Comparison of ENCODE assay signal across 8 cellular contexts in genomic region chr10:117838500-117839498, GRCh38.
A peak's percentile ranks its signal among the peaks of the same experiment; 100 is the strongest.
DNase-seq lines count a peak whose midpoint lies in the region; ATAC-seq, FAIRE-seq and TF ChIP-seq lines count a peak whose summit lies in the region.
"Not testable (repeated sequence)": the region's sequence is repeated elsewhere in the genome, so short reads cannot be mapped to it uniquely, and the experiment has no call there.

No MANE protein-coding gene starts in this region.

- DNase-seq in GM23338 (ENCODE audit: low spot score) (peak; percentile 19), NCI-H2171 treated with DMSO at 0.1 percent for 48 hours (lab: John Stamatoyannopoulos, UW) (peak; percentile 30)
- not testable (repeated sequence) for DNase-seq in activated CD4-positive, alpha-beta memory T cell treated with anti-CD3 and anti-CD28 coated beads for 36 hours; epithelial cell of proximal tubule (ENCODE audit: low read depth); keratinocyte (ENCODE audit: low read depth, low spot score); neural progenitor cell (ENCODE audit: low spot score); type B pancreatic cell (ENCODE audit: extremely low spot score, unreplicated experiment)

- H3K4me1 Mint-ChIP-seq in GM23338; activated CD4-positive, alpha-beta memory T cell treated with anti-CD3 and anti-CD28 coated beads for 36 hours (ENCODE audit: low read depth); activated naive CD4-positive, alpha-beta T cell treated with anti-CD3 and anti-CD28 coated beads, Interleukin-2, amount 50 U/mL, for 24 hours; neural progenitor cell; type B pancreatic cell (ENCODE audit: unreplicated experiment): not testable (repeated sequence)

- POLR2A ChIA-PET in activated CD4-positive, alpha-beta memory T cell treated with anti-CD3 and anti-CD28 coated beads for 36 hours (lab: Charles Lee), result not testable (repeated sequence)

- H3K9me1 ChIP-seq in keratinocyte (ENCODE audit: control insufficient read depth, extremely low read depth, insufficient read depth, low read length), result not testable (repeated sequence)

- dilution Hi-C loops in keratinocyte (cut with MboI; ENCODE audit: extremely low pct_ligation_motif_present, low sequenced_read_pairs), result not testable (repeated sequence)

- not testable (repeated sequence) for TF ChIP-seq CTCF in GM23338 (conservative IDR thresholded peaks at IDR 0.05; ENCODE audit: low read depth in 2 of 2); epithelial cell of proximal tubule (conservative IDR thresholded peaks at IDR 0.05; ENCODE audit: low read depth, low read length); keratinocyte (optimal IDR thresholded peaks at IDR 0.05 in 1 of 3, IDR thresholded peaks at IDR 0.05 in 1 of 3, conservative IDR thresholded peaks at IDR 0.05 in 1 of 3; ENCODE audit: extremely low read depth in 1 of 3, insufficient read depth in 2 of 3, low read length in 3 of 3); neural progenitor cell (IDR thresholded peaks at IDR 0.05); type B pancreatic cell (conservative IDR thresholded peaks at IDR 0.05)

- H3K4me3 Mint-ChIP-seq in GM23338 (peak overlapping the region; percentile 77), type B pancreatic cell (peak overlapping the region; percentile 85)
- peak overlapping the region; percentile 29 for H3K4me3 Mint-ChIP-seq in activated CD4-positive, alpha-beta memory T cell treated with anti-CD3 and anti-CD28 coated beads for 36 hours
- H3K4me3 Mint-ChIP-seq in activated naive CD4-positive, alpha-beta T cell treated with anti-CD3 and anti-CD28 coated beads, Interleukin-2, amount 50 U/mL, for 24 hours, result peak overlapping the region; percentile 71
- H3K4me3 Mint-ChIP-seq in neural progenitor cell, result not testable (repeated sequence)

- not testable (repeated sequence) for H3K9ac ChIP-seq in keratinocyte (ENCODE audit: control insufficient read depth, extremely low read depth, insufficient read depth, low read length); neural progenitor cell

- not testable (repeated sequence) for H3K36me3 ChIP-seq in GM23338 (ENCODE audit: insufficient read depth); keratinocyte (ENCODE audit: control insufficient read depth in 2 of 2, extremely low read depth in 1 of 2, insufficient read depth in 2 of 2, low read length in 2 of 2); neural progenitor cell

- H3K4me3 ChIP-seq in GM23338 (peak overlapping the region; percentile 52), epithelial cell of proximal tubule (ENCODE audit: low read depth, low read length) (peak overlapping the region; percentile 39), keratinocyte (ENCODE audit: control insufficient read depth in 2 of 3, extremely low read depth in 1 of 3, insufficient read depth in 2 of 3, low read depth in 1 of 3, low read length in 3 of 3) (peak overlapping the region in 1 of 3 experiments; percentile 55), neural progenitor cell (peak overlapping the region; percentile 39)

- H3K27ac Mint-ChIP-seq in GM23338, result peak overlapping the region; percentile 86; the same call in 1 of the 2 replicates
- not testable (repeated sequence) for H3K27ac Mint-ChIP-seq in activated CD4-positive, alpha-beta memory T cell treated with anti-CD3 and anti-CD28 coated beads for 36 hours; activated naive CD4-positive, alpha-beta T cell treated with anti-CD3 and anti-CD28 coated beads, Interleukin-2, amount 50 U/mL, for 24 hours; neural progenitor cell; type B pancreatic cell

- peaks cover 10% of the 10 kb centered on the region; the same call in 1 of the 2 replicates for H3K27me3 ChIP-seq in GM23338 (ENCODE audit: insufficient read depth)
- H3K27me3 ChIP-seq in keratinocyte (ENCODE audit: control insufficient read depth, extremely low read depth, insufficient read depth, low read length), result not testable (repeated sequence)
- peaks cover 14% of the 10 kb centered on the region for H3K27me3 ChIP-seq in neural progenitor cell

- H3K9me3 ChIP-seq in keratinocyte (ENCODE audit: control insufficient read depth, low read depth, low read length); neural progenitor cell (ENCODE audit: low read depth): not testable (repeated sequence)

- H2AFZ ChIP-seq in GM23338 (peak overlapping the region; percentile 99), keratinocyte (ENCODE audit: control insufficient read depth, low read length) (peak overlapping the region; percentile 76)
- H2AFZ ChIP-seq in neural progenitor cell (replicated peaks), result not testable (repeated sequence)

- H4K20me1 ChIP-seq in GM23338 (replicated peaks; ENCODE audit: insufficient read depth); keratinocyte (ENCODE audit: control insufficient read depth, extremely low read depth, insufficient read depth, low read length); neural progenitor cell (ENCODE audit: low read depth): not testable (repeated sequence)

- H3K4me2 ChIP-seq in GM23338 (peak overlapping the region; percentile 74), keratinocyte (ENCODE audit: control insufficient read depth, extremely low read depth, insufficient read depth, low read depth, low read length) (peak overlapping the region; percentile 56), neural progenitor cell (peak overlapping the region; percentile 76)

- H3K27ac ChIP-seq in GM23338 (ENCODE audit: low read depth); keratinocyte (ENCODE audit: control insufficient read depth, insufficient read depth, low read length); neural progenitor cell: not testable (repeated sequence)

- not testable (repeated sequence) for H3K9me3 Mint-ChIP-seq in GM23338; activated CD4-positive, alpha-beta memory T cell treated with anti-CD3 and anti-CD28 coated beads for 36 hours; activated naive CD4-positive, alpha-beta T cell treated with anti-CD3 and anti-CD28 coated beads, Interleukin-2, amount 50 U/mL, for 24 hours; neural progenitor cell; type B pancreatic cell

- ATAC-seq in GM23338, result peak; percentile 93

- not testable (repeated sequence) for H3K9me2 ChIP-seq in GM23338 (ENCODE audit: insufficient read depth)

- H3K27me3 Mint-ChIP-seq in GM23338 (ENCODE audit: insufficient read depth, low read depth, poor library complexity); activated CD4-positive, alpha-beta memory T cell treated with anti-CD3 and anti-CD28 coated beads for 36 hours; activated naive CD4-positive, alpha-beta T cell treated with anti-CD3 and anti-CD28 coated beads, Interleukin-2, amount 50 U/mL, for 24 hours; neural progenitor cell (ENCODE audit: insufficient read depth, low read depth); type B pancreatic cell: not testable (repeated sequence)

- intact Hi-C loops in activated CD4-positive, alpha-beta memory T cell treated with anti-CD3 and anti-CD28 coated beads for 36 hours (cut with micrococcal nuclease), result not testable (repeated sequence)

- not testable (repeated sequence) for H3K36me3 Mint-ChIP-seq in GM23338 (ENCODE audit: low read depth); activated CD4-positive, alpha-beta memory T cell treated with anti-CD3 and anti-CD28 coated beads for 36 hours; activated naive CD4-positive, alpha-beta T cell treated with anti-CD3 and anti-CD28 coated beads, Interleukin-2, amount 50 U/mL, for 24 hours; neural progenitor cell; type B pancreatic cell

- CTCF ChIA-PET in activated CD4-positive, alpha-beta memory T cell treated with anti-CD3 and anti-CD28 coated beads for 36 hours (lab: Charles Lee), result not testable (repeated sequence)

- H3F3A ChIP-seq in GM23338 (replicated peaks; ENCODE audit: low read depth); neural progenitor cell (ENCODE audit: low read depth): not testable (repeated sequence)

- not testable (repeated sequence) for H3K4me1 ChIP-seq in GM23338 (ENCODE audit: insufficient read depth); keratinocyte (ENCODE audit: control insufficient read depth, extremely low read depth, insufficient read depth, low read length); neural progenitor cell

- FAIRE-seq in keratinocyte (lab: Jason Lieb, UNC), result not testable (repeated sequence)

- H3K79me2 ChIP-seq in GM23338 (replicated peaks; ENCODE audit: insufficient read depth); keratinocyte (ENCODE audit: control insufficient read depth, insufficient read depth, low read length); neural progenitor cell (ENCODE audit: low read depth): not testable (repeated sequence)
